In genomic region chr9:33106827-33107621, GRCh38 we compare ENCODE assay signal across 8 cellular contexts. TPM values are rescaled to one million over a fixed set of nuclear protein-coding genes. Genes with fewer than 3 reads are reported as not detected.
DNase-seq lines count a peak whose midpoint lies in the region; ATAC-seq and TF ChIP-seq lines count a peak whose summit lies in the region.
"Had no signal": no experiment of that assay in that cellular context is flagged by ENCODE, and none has a peak within 500 bp of the region (broad histone marks: within the 10 kb centered on the region; RNA-seq: fewer than 3 reads in every experiment).

No MANE protein-coding gene starts in this region.

- no peak overlapping the region for H3K4me3 Mint-ChIP-seq in type B pancreatic cell
- H3K4me3 Mint-ChIP-seq in immature natural killer cell, result no peak overlapping the region

- peaks cover 3 to 15% (median 6%) of the 10 kb centered on the region in 4 donors for H3K4me1 ChIP-seq in liver (ENCODE audit: control insufficient read depth in 4 of 4, insufficient read depth in 4 of 4, low read length in 3 of 4)

- H3K9me3 ChIP-seq in liver (ENCODE audit: control insufficient read depth in 4 of 4, low read length in 3 of 4), result no peaks in the 10 kb centered on the region

- peak overlapping the region; percentile 4 to 55 for H3K27ac ChIP-seq in liver (ENCODE audit: low read depth in 1 of 2, low read length in 2 of 2)
- H3K27ac ChIP-seq: cardiac muscle cell had no signal

- H3K36me3 Mint-ChIP-seq in type B pancreatic cell (peaks cover 4% of the 10 kb centered on the region), immature natural killer cell (peaks cover 13 to 27% (median 25%) of the 10 kb centered on the region in 3 donors)

- no peaks in the 10 kb centered on the region for H3K27me3 ChIP-seq in liver (ENCODE audit: control insufficient read depth in 4 of 4, insufficient read depth in 4 of 4, low read length in 3 of 4)
- H3K27me3 ChIP-seq: cardiac muscle cell had no signal

- TF ChIP-seq CTCF in choroid plexus epithelial cell (conservative IDR thresholded peaks at IDR 0.05; ENCODE audit: low read depth, low read length) (no peak), liver (IDR thresholded peaks at IDR 0.05; ENCODE audit: low read depth, low read length, missing input control) (no peak), type B pancreatic cell (conservative IDR thresholded peaks at IDR 0.05) (no peak)

- peak; percentile 95 for DNase-seq in M059J (ENCODE audit: low read depth)
- DNase-seq in choroid plexus epithelial cell (ENCODE audit: low read depth), result peak; percentile 68
- no peak for DNase-seq in type B pancreatic cell (ENCODE audit: extremely low spot score, unreplicated experiment)
- no peak for DNase-seq in immature natural killer cell
- no peak for DNase-seq in NCI-H526 (lab: John Stamatoyannopoulos, UW)

- H3K4me1 Mint-ChIP-seq in type B pancreatic cell (ENCODE audit: unreplicated experiment), result peaks cover 20% of the 10 kb centered on the region
- peaks cover 4 to 29% of the 10 kb centered on the region in 2 donors for H3K4me1 Mint-ChIP-seq in immature natural killer cell

- 43% methylated on average over 10 of the region's 10 CpGs for WGBS in liver

- TF ChIP-seq RAD21 in liver (IDR thresholded peaks at IDR 0.05), result peak in 1 of 2 donors; percentile 21

- H3K9me3 Mint-ChIP-seq in type B pancreatic cell, result no peaks in the 10 kb centered on the region
- no peaks in the 10 kb centered on the region for H3K9me3 Mint-ChIP-seq in immature natural killer cell

- ATAC-seq in GM21381 (IDR thresholded peaks at IDR 0.05; ENCODE audit: unreplicated experiment), result no peak

- H3K27me3 Mint-ChIP-seq in type B pancreatic cell, result no peaks in the 10 kb centered on the region
- H3K27me3 Mint-ChIP-seq in immature natural killer cell (ENCODE audit: low read depth in 3 of 3), result peaks cover 7 to 16% (median 8%) of the 10 kb centered on the region in 3 donors

- H3K27ac Mint-ChIP-seq in type B pancreatic cell (peak overlapping the region; percentile 85), immature natural killer cell (no peak overlapping the region)

- H3K4me3 ChIP-seq in choroid plexus epithelial cell (ENCODE audit: low read depth, low read length) (no peak overlapping the region), liver (ENCODE audit: low read depth in 1 of 3, low read length in 3 of 3) (no peak overlapping the region)
- H3K4me3 ChIP-seq: cardiac muscle cell had no signal

- H3K36me3 ChIP-seq in liver (ENCODE audit: control insufficient read depth in 4 of 4, insufficient read depth in 3 of 4, low read depth in 1 of 4, low read length in 3 of 4), result peaks cover 3 to 19% (median 12%) of the 10 kb centered on the region in 4 donors

- no peak overlapping the region for H3K9ac ChIP-seq in liver (ENCODE audit: low read depth in 1 of 2, low read length in 2 of 2)

TF ChIP-seq in liver, 16 proteins besides CTCF, POLR2A, EP300 and RAD21:
- TF ChIP-seq HNF4A (conservative IDR thresholded peaks at IDR 0.05), result peak; percentile 39 to 42
- TF ChIP-seq NR2F2 (IDR thresholded peaks at IDR 0.05), result peak; percentile 57
- TF ChIP-seq ZBTB33 (IDR thresholded peaks at IDR 0.05), result no peak
- no peak for TF ChIP-seq REST (IDR thresholded peaks at IDR 0.05)
- TF ChIP-seq RXRA (IDR thresholded peaks at IDR 0.05), result peak; percentile 52 to 68
- TF ChIP-seq HNF4G (IDR thresholded peaks at IDR 0.05), result no peak
- TF ChIP-seq MAX (IDR thresholded peaks at IDR 0.05), result no peak
- TF ChIP-seq SP1 (IDR thresholded peaks at IDR 0.05), result peak; percentile 43
- peak; percentile 26 to 35 for TF ChIP-seq GABPA (IDR thresholded peaks at IDR 0.05 in 1 of 2, conservative IDR thresholded peaks at IDR 0.05 in 1 of 2)

RNA-seq across cellular contexts. Expression of gene SMU1, which starts 30.6 kb away (rescaled TPM):
- total RNA-seq in M059J (2014; rRNA removed; shearing (Covaris generic)), result 30.6 and 36.0 TPM in 2 replicates
- total RNA-seq in liver (10 to 100 TPM; 12.3 to 14.2 TPM), type B pancreatic cell (ENCODE audit: low replicate concordance) (21.0 and 25.4 TPM in 2 replicates)
- polyA plus RNA-seq in liver (1 to 10 TPM; 5.3 to 6.7 TPM), immature natural killer cell (10 to 100 TPM; 15.5 to 35.7 (median 22.5) TPM)

Comparison
In these comparisons a context has a peak if more than half of its experiments do, and no peak if none do; other contexts are left out.
1. DNase-seq: peak in M059J (single experiment) and choroid plexus epithelial cell (single experiment); none in type B pancreatic cell (single experiment), immature natural killer cell (0 of 3) and NCI-H526 (0 of 2).